11 cellular contexts compared by ENCODE assay signal in the genomic region with DNA sequence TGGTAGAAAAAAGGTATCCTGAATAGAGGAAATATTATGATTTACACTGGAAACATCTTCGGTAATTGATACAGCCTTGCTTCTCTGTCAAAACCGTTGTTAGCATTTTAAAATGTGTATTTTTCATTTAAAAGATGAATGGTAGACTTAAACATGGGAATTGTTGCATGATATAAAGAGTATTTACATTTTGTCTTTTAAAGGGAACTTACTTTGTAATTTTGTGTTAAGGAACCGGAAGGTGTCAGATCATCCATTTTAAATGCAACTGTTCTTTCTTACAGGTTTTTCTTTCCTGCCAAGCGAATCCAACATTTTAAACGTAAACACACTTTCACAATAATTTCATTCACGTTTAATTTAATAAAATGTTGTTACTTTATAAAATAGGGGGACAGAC. TPM values are rescaled to one million over a fixed set of nuclear protein-coding genes. Genes with fewer than 3 reads are reported as not detected.
DNase-seq lines count a peak whose midpoint lies in the region; ATAC-seq and TF ChIP-seq lines count a peak whose summit lies in the region.
"Had no signal": no experiment of that assay in that cellular context is flagged by ENCODE, and none has a peak within 500 bp of the region (broad histone marks: within the 10 kb centered on the region; RNA-seq: fewer than 3 reads in every experiment).

No MANE protein-coding gene starts in this region.

- no peak overlapping the region for H3K4ac ChIP-seq in H9 (ENCODE audit: low read depth, low read length)

- no peak overlapping the region for H2BK15ac ChIP-seq in H9 (ENCODE audit: low read depth, low read length)

- H4K5ac ChIP-seq in H9 (ENCODE audit: insufficient read length, low read depth, low read length), result no peak overlapping the region

- no peak for ATAC-seq in activated CD4-positive, CD25-positive, alpha-beta regulatory T cell treated with anti-CD3 and anti-CD28 coated beads, Interleukin-2, amount 50 U/mL, for 24 hours
- ATAC-seq: left colon had no signal

- WGBS in H9 (ENCODE audit: extremely low coverage, insufficient read length, low lambda C conversion rate), result no CpG with 5 or more reads among the region's 6 CpGs
- WGBS in hepatocyte (ENCODE audit: low lambda C conversion rate, missing lambda C conversion rate), result 12% methylated on average over 6 of the region's 6 CpGs

- peaks cover 28% of the 10 kb centered on the region for H3K23me2 ChIP-seq in H9 (ENCODE audit: insufficient read length, low read depth, low read length, poor library complexity, severe bottlenecking)

- no peak overlapping the region for H2AK5ac ChIP-seq in H9 (ENCODE audit: insufficient read length, low read length)

- peaks cover 11 to 15% (median 13%) of the 10 kb centered on the region in 3 experiments for H3K36me3 Mint-ChIP-seq in H9 (ENCODE audit: insufficient read depth in 1 of 3, low read depth in 3 of 3)

- H3K27ac Mint-ChIP-seq in H9, result peak overlapping the region; percentile 29 to 96 (median 93); a peak in 5 of 7 replicates

- H3K9me2 ChIP-seq in PC-9 (ENCODE audit: insufficient read depth), result no peaks in the 10 kb centered on the region
- no peaks in the 10 kb centered on the region for H3K9me2 ChIP-seq in hepatocyte (replicated peaks; ENCODE audit: insufficient read depth)

- H3T11ph ChIP-seq in H9 (ENCODE audit: low read length), result no peak overlapping the region

- no peak overlapping the region for H3K23ac ChIP-seq in H9 (ENCODE audit: insufficient read length, low read depth, low read length)

- no peak overlapping the region for H2AFZ ChIP-seq in H9 (ENCODE audit: low read length)
- H2AFZ ChIP-seq in PC-9, result peak overlapping the region; percentile 78; the same call in 1 of the 2 replicates
- no peak overlapping the region for H2AFZ ChIP-seq in hepatocyte

- no peak for TF ChIP-seq CTCF in H9 (conservative IDR thresholded peaks at IDR 0.05)
- no peak for TF ChIP-seq CTCF in PC-9 (conservative IDR thresholded peaks at IDR 0.05)
- TF ChIP-seq CTCF in hepatocyte (IDR thresholded peaks at IDR 0.05; ENCODE audit: poor library complexity), result no peak

- H2BK120ac ChIP-seq in H9 (ENCODE audit: low read depth, low read length, poor library complexity, severe bottlenecking), result no peak overlapping the region

- H2BK5ac ChIP-seq in H9 (ENCODE audit: insufficient read length, low read length), result no peak overlapping the region

- H4K91ac ChIP-seq in H9 (ENCODE audit: insufficient read length, low read depth, low read length), result no peak overlapping the region

- POLR2A ChIA-PET in PC-9 (lab: Charles Lee; ENCODE audit: unreplicated experiment), result interaction anchor here (0.7 kb wide), 1 partner anchor 894 kb away, joined by 9 read pairs; no protein-coding TSS in a partner anchor

- H3K4me3 ChIP-seq in PC-9 (peak overlapping the region; percentile 73), hepatocyte (peak overlapping the region; percentile 69)

- peak overlapping the region; percentile 91 to 99 for H3K4me3 Mint-ChIP-seq in H9

- H3K9me3 Mint-ChIP-seq in H9, result peaks cover 3 to 6% of the 10 kb centered on the region in 2 experiments

- H3K79me1 ChIP-seq in H9 (ENCODE audit: insufficient read depth, low read depth, low read length, poor library complexity, severe bottlenecking), result no peaks in the 10 kb centered on the region

- intact Hi-C loops in PC-9 (cut with micrococcal nuclease; ENCODE audit: unreplicated experiment), result loop anchor here (5.0 to 10.0 kb wide), 4 partner anchors 70 to 1103 kb away; a partner anchor contains a TSS

- CTCF ChIA-PET in PC-9 (lab: Charles Lee), result no interaction called here

- H3K4me2 ChIP-seq in H9 (ENCODE audit: insufficient read depth, insufficient read length, low read length), result peak overlapping the region; percentile 85
- H3K4me2 ChIP-seq in PC-9, result peak overlapping the region; percentile 99
- H3K4me2 ChIP-seq in hepatocyte, result peak overlapping the region; percentile 93

- peak overlapping the region; percentile 61 for H3K9ac ChIP-seq in H9 (ENCODE audit: extremely low read depth, insufficient read length, low read length)

- no peak overlapping the region for H3K56ac ChIP-seq in H9 (ENCODE audit: insufficient read length, low read depth, low read length)

- no peaks in the 10 kb centered on the region for H4K20me1 ChIP-seq in H9 (ENCODE audit: control insufficient read depth, insufficient read depth, insufficient read length)
- no peaks in the 10 kb centered on the region for H4K20me1 ChIP-seq in PC-9 (ENCODE audit: insufficient read depth)
- H4K20me1 ChIP-seq in hepatocyte (ENCODE audit: insufficient read depth, poor library complexity, severe bottlenecking), result no peaks in the 10 kb centered on the region

- peaks cover 21% of the 10 kb centered on the region in 2 experiments for H3K4me1 Mint-ChIP-seq in H9

- peak overlapping the region; percentile 92 for H3K27ac ChIP-seq in H9 (ENCODE audit: insufficient read length, low read depth, low read length)
- peak overlapping the region; percentile 92 for H3K27ac ChIP-seq in PC-9
- H3K27ac ChIP-seq in hepatocyte, result peak overlapping the region; percentile 98

- no peaks in the 10 kb centered on the region for H3K27me3 ChIP-seq in H9 (ENCODE audit: insufficient read depth, low read length)
- no peaks in the 10 kb centered on the region for H3K27me3 ChIP-seq in PC-9 (ENCODE audit: insufficient read depth, low read depth)
- no peaks in the 10 kb centered on the region for H3K27me3 ChIP-seq in hepatocyte

- no peaks in the 10 kb centered on the region for H3K4me1 ChIP-seq in H9 (ENCODE audit: insufficient read depth, low read length)
- H3K4me1 ChIP-seq in PC-9 (replicated peaks; ENCODE audit: insufficient read depth), result peaks cover 37% of the 10 kb centered on the region
- H3K4me1 ChIP-seq in hepatocyte (ENCODE audit: insufficient read depth), result peaks cover 8% of the 10 kb centered on the region

- no peak overlapping the region for H3K14ac ChIP-seq in H9 (ENCODE audit: insufficient read depth, low read length)

- no peak overlapping the region for H4K8ac ChIP-seq in H9 (replicated peaks; ENCODE audit: insufficient read length, low read depth, low read length)

- H3K36me3 ChIP-seq in PC-9 (ENCODE audit: low read depth) (no peaks in the 10 kb centered on the region; the same call in 1 of the 2 replicates), hepatocyte (replicated peaks; ENCODE audit: insufficient read depth, low read depth) (no peaks in the 10 kb centered on the region)

- peaks cover 37% of the 10 kb centered on the region; the same call in 1 of the 2 replicates for H3K79me2 ChIP-seq in H9 (ENCODE audit: insufficient read depth, low read length)
- peaks cover 77% of the 10 kb centered on the region for H3K79me2 ChIP-seq in PC-9 (ENCODE audit: low read depth)
- peaks cover 41% of the 10 kb centered on the region for H3K79me2 ChIP-seq in hepatocyte

- no peaks in the 10 kb centered on the region for H3K9me3 ChIP-seq in H9 (ENCODE audit: control insufficient read depth, low read depth, low read length)
- no peaks in the 10 kb centered on the region for H3K9me3 ChIP-seq in PC-9 (ENCODE audit: insufficient read depth, low read depth)
- H3K9me3 ChIP-seq in hepatocyte (ENCODE audit: low read depth), result no peaks in the 10 kb centered on the region

- no peak overlapping the region for H2BK20ac ChIP-seq in H9 (ENCODE audit: low read depth, low read length, poor library complexity, severe bottlenecking)

- DNase-seq in DMS114 treated with DMSO at 0.1 percent for 48 hours (lab: John Stamatoyannopoulos, UW; ENCODE audit: unreplicated experiment) (peak; percentile 42), H9 (no peak), PC-9 (no peak), hepatocyte (ENCODE audit: low spot score) (no peak), NCI-H2196 treated with DMSO at 0.1 percent for 48 hours (lab: John Stamatoyannopoulos, UW; ENCODE audit: unreplicated experiment) (no peak), NCI-H526 (lab: John Stamatoyannopoulos, UW) (no peak), cerebellum (ENCODE audit: low spot score) (no peak)
- DNase-seq: activated effector memory CD4-positive, alpha-beta T cell treated with Interleukin-2 at 50 U/mL for 16 hours; effector memory CD4-positive, alpha-beta T cell; left colon had no signal

- H2BK12ac ChIP-seq in H9 (ENCODE audit: insufficient read length, low read depth, low read length), result no peak overlapping the region

- no TSS peak for BruUV-seq in PC-9 (replicated peaks; lab: Mats Ljungman, UMichigan)

- no peaks in the 10 kb centered on the region; the same call in 1 of the 2 replicates for H3K27me3 Mint-ChIP-seq in H9 (ENCODE audit: low read depth)

- peaks cover 34% of the 10 kb centered on the region for H3F3A ChIP-seq in PC-9 (ENCODE audit: insufficient read depth, low read depth)

- no peak overlapping the region for H3K18ac ChIP-seq in H9 (ENCODE audit: insufficient read length, low read depth, low read length)

RNA-seq across cellular contexts. Expression of a gene that starts 1.8 kb away (rescaled TPM):
- total RNA-seq in H9 (2021) (180 and 197 TPM in 2 replicates), PC-9 (2021) (132 and 139 TPM in 2 replicates), hepatocyte (73.1 and 75.7 TPM in 2 replicates), cerebellum (52.7 TPM)
- 28.9 and 31.1 TPM in 2 replicates for polyA plus RNA-seq in hepatocyte

RNA-seq across cellular contexts. Expression of a gene that starts 59.7 kb away (rescaled TPM):
- total RNA-seq in H9 (2021), result 164 and 169 TPM in 2 replicates
- total RNA-seq in PC-9 (2021), result 77.0 and 112 TPM in 2 replicates
- 41.0 and 57.2 TPM in 2 replicates for total RNA-seq in hepatocyte
- polyA plus RNA-seq in hepatocyte, result 55.4 and 57.1 TPM in 2 replicates
- total RNA-seq in cerebellum, result 71.3 TPM
